7 cellular contexts compared by ENCODE assay signal in the genomic region with DNA sequence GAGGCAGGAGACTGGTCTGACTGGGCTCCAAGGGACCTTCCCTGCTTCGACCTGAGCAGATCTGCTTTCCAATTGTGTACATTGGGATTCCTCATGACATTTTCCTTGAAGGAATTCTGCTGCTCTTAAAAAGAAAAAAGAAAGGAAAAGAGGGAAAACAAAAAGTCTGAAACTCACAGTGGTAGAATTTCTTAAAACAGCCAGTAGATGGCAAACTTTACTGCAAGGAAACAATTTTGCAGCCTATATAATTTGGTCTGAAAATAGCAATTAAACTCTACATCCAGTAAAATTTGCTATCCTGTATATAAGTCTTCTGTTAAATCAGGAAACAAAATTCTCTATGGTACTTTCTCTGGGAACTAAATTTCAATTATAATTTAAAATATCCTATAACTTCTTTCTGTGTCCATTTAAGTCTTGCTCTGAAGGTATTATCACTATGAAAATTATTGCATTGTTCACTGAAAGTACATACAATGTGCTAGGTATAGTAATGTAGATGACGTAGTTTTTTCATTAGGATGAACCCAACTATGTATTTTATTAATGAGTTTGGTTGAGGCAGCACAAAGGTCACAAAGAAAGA. TPM values are rescaled to one million over a fixed set of nuclear protein-coding genes. Genes with fewer than 3 reads are reported as not detected.
DNase-seq lines count a peak whose midpoint lies in the region; ATAC-seq, FAIRE-seq and TF ChIP-seq lines count a peak whose summit lies in the region.

No MANE protein-coding gene starts in this region.

- no peaks in the 10 kb centered on the region for H3K9me2 ChIP-seq in Karpas-422 (replicated peaks; ENCODE audit: insufficient read depth, low read length)

- H3K9me3 ChIP-seq in Karpas-422 (ENCODE audit: low read length) = no peaks in the 10 kb centered on the region
- H3K9me3 ChIP-seq in pancreas = no peaks in the 10 kb centered on the region
- H3K9me3 ChIP-seq in tibial artery = no peaks in the 10 kb centered on the region

- WGBS in pancreas, 2 donors = 9 to 10% methylated on average over 2 of the region's 2 CpGs

- no peaks in the 10 kb centered on the region for H4K20me1 ChIP-seq in Karpas-422 (ENCODE audit: insufficient read depth, low read depth, low read length)

- TF ChIP-seq CTCF in GM12865 (IDR thresholded peaks at IDR 0.05; ENCODE audit: insufficient read depth, low read depth, low read length, missing control alignments) = peak; percentile 30
- peak; percentile 52 for TF ChIP-seq CTCF in brain microvascular endothelial cell (IDR thresholded peaks at IDR 0.05; ENCODE audit: low read depth, low read length, missing control alignments)
- peak in 3 of 4 donors; percentile 23 to 53 (median 49) for TF ChIP-seq CTCF in pancreas (IDR thresholded peaks at IDR 0.05)
- TF ChIP-seq CTCF in tibial artery (IDR thresholded peaks at IDR 0.05) = peak in 1 of 2 experiments; percentile 29

- ATAC-seq in pancreas = peak in 2 of 4 donors; percentile 46 to 65

- intact Hi-C loops in pancreas (cut with DNase I) (no loop called here), tibial artery (cut with DNase I; ENCODE audit: low total_unique reads) (no loop called here)

- H3K4me3 ChIP-seq in GM12865 (ENCODE audit: low read depth, low read length) (no peak overlapping the region), Karpas-422 (ENCODE audit: low read length) (no peak overlapping the region), brain microvascular endothelial cell (ENCODE audit: low read depth, low read length) (no peak overlapping the region), pancreas (no peak overlapping the region), tibial artery (no peak overlapping the region)

- H3K4me1 ChIP-seq in Karpas-422 (ENCODE audit: low read length) = no peaks in the 10 kb centered on the region
- H3K4me1 ChIP-seq in pancreas = no peaks in the 10 kb centered on the region
- H3K4me1 ChIP-seq in tibial artery = no peaks in the 10 kb centered on the region

- H3K27me3 ChIP-seq in Karpas-422 (ENCODE audit: low read length) (no peaks in the 10 kb centered on the region), brain microvascular endothelial cell (replicated peaks) (no peaks in the 10 kb centered on the region), pancreas (no peaks in the 10 kb centered on the region), tibial artery (no peaks in the 10 kb centered on the region)

- no peak for FAIRE-seq in pancreas (lab: Jason Lieb, UNC)

- no peak overlapping the region for H3K4me2 ChIP-seq in Karpas-422 (ENCODE audit: low read depth, low read length, poor library complexity, severe bottlenecking)

- no peaks in the 10 kb centered on the region for H3K79me2 ChIP-seq in Karpas-422 (ENCODE audit: low read length)

- H3K27ac ChIP-seq in Karpas-422 (ENCODE audit: low read length) (no peak overlapping the region), brain microvascular endothelial cell (no peak overlapping the region), pancreas (no peak overlapping the region), tibial artery (no peak overlapping the region)

- H3K36me3 ChIP-seq in Karpas-422 (ENCODE audit: insufficient read depth, low read length) (no peaks in the 10 kb centered on the region), brain microvascular endothelial cell (replicated peaks) (no peaks in the 10 kb centered on the region), pancreas (no peaks in the 10 kb centered on the region), tibial artery (no peaks in the 10 kb centered on the region)

- no peak overlapping the region for H2AFZ ChIP-seq in Karpas-422 (ENCODE audit: low read length)

- DNase-seq in GM12865 (ENCODE audit: low read depth) (no peak), Karpas-422 (peak; percentile 50), brain microvascular endothelial cell (no peak), pancreas (no peak), tibial artery (no peak), GOT3 (lab: John Stamatoyannopoulos, UW) (no peak), NCI-H1092 treated with DMSO at 0.1 percent for 48 hours (lab: John Stamatoyannopoulos, UW) (no peak)

- H3K9ac ChIP-seq in Karpas-422 (ENCODE audit: low read length) = no peak overlapping the region

- in situ Hi-C loops in brain microvascular endothelial cell (cut with HindIII; ENCODE audit: low pct_ligation_motif_present, low sequenced_read_pairs) = no loop called here

RNA-seq across cellular contexts. Expression of gene CRB1, which starts 59.8 kb away (rescaled TPM):
- not detected in 2 replicates for total RNA-seq in Karpas-422 (2014; rRNA removed; shearing (Covaris generic); ENCODE audit: low replicate concordance)
- under 1 TPM in 3 of 6 donors, not detected in 3; 0.08 to 0.20 (median 0.09) TPM for total RNA-seq in pancreas
- under 1 TPM in 1 of 2 donors, not detected in 1; under 0.01 TPM for polyA plus RNA-seq in pancreas
